1 cellular context compared by ENCODE assay signal in genomic region chr19:51607077-51607476, GRCh38.
TF ChIP-seq lines count a peak whose summit lies in the region.

No MANE protein-coding gene starts in this region.

TF ChIP-seq in HepG2, 621 proteins besides CTCF, POLR2A, EP300 and RAD21:
- TF ChIP-seq RXRA (CRISPR knock-in tag; IDR thresholded peaks at IDR 0.05) = no peak
- TF ChIP-seq FOXA1 (IDR thresholded peaks at IDR 0.05) = no peak
- TF ChIP-seq FOXA1 (CRISPR knock-in tag; IDR thresholded peaks at IDR 0.05) = no peak
- TF ChIP-seq HCFC1 (IDR thresholded peaks at IDR 0.05; ENCODE audit: low read depth, low read length) = no peak
- TF ChIP-seq BHLHE40 (IDR thresholded peaks at IDR 0.05; ENCODE audit: low read length) = no peak
- TF ChIP-seq ZNF710 (CRISPR knock-in tag; IDR thresholded peaks at IDR 0.05; ENCODE audit: borderline replicate concordance) = no peak
- TF ChIP-seq CHD2 (IDR thresholded peaks at IDR 0.05; ENCODE audit: low read depth, low read length) = no peak
- no peak for TF ChIP-seq ZNF292 (CRISPR knock-in tag; IDR thresholded peaks at IDR 0.05; ENCODE audit: borderline replicate concordance, low read depth)
- no peak for TF ChIP-seq HOXA3 (CRISPR knock-in tag; IDR thresholded peaks at IDR 0.05)
- no peak for TF ChIP-seq ZNF264 (CRISPR knock-in tag; IDR thresholded peaks at IDR 0.05)
- TF ChIP-seq ZNF7 (CRISPR knock-in tag; IDR thresholded peaks at IDR 0.05) = no peak
- TF ChIP-seq ZNF530 (CRISPR knock-in tag; IDR thresholded peaks at IDR 0.05; ENCODE audit: low read depth) = no peak
- no peak for TF ChIP-seq PAF1 (CRISPR knock-in tag; IDR thresholded peaks at IDR 0.05)
- TF ChIP-seq TBL1XR1 (IDR thresholded peaks at IDR 0.05; ENCODE audit: borderline replicate concordance, low read length, partially characterized antibody) = no peak
- no peak for TF ChIP-seq TOPORS (CRISPR knock-in tag; IDR thresholded peaks at IDR 0.05)
- TF ChIP-seq FOXP4 (CRISPR knock-in tag; IDR thresholded peaks at IDR 0.05) = no peak
- TF ChIP-seq ZNF142 (CRISPR knock-in tag; IDR thresholded peaks at IDR 0.05) = no peak
